In genomic region chr16:30183236-30183960, GRCh38 we compare ENCODE assay signal across 8 cellular contexts. TPM values are rescaled to one million over a fixed set of nuclear protein-coding genes. Genes with fewer than 3 reads are reported as not detected.
A peak's percentile ranks its signal among the peaks of the same experiment; 100 is the strongest.
DNase-seq lines count a peak whose midpoint lies in the region; ATAC-seq and TF ChIP-seq lines count a peak whose summit lies in the region.

TSS of gene CORO1A (plus strand) at chr16:30183602. CDS start at chr16:30185210, 1,608 bp downstream.

- peak within 1 kb of the TSS; percentile 53 for H3K4me3 ChIP-seq in NT2/D1 (ENCODE audit: insufficient read length, low read depth)
- H3K4me3 ChIP-seq in epithelial cell of esophagus (ENCODE audit: low read length) = peak within 1 kb of the TSS; percentile 53

- peak; percentile 96 for DNase-seq in AG20443 (ENCODE audit: low spot score)
- DNase-seq in NT2/D1 (ENCODE audit: low read depth, low spot score) = peak; percentile 63
- DNase-seq in activated CD8-positive, alpha-beta memory T cell treated with anti-CD3 and anti-CD28 coated beads, Interleukin-2, amount 50 U/mL, for 4 hours = peak; percentile 84
- DNase-seq in epithelial cell of esophagus (ENCODE audit: low read depth) = peak; percentile 85
- DNase-seq in mucosa of gallbladder (ENCODE audit: low spot score) = peak; percentile 79
- peak; percentile 63 to 68 for DNase-seq in stimulated activated CD8-positive, alpha-beta memory T cell treated with anti-CD3 and anti-CD28 coated beads, Interleukin-4, amount 100 ng/mL, for 1 hour (ENCODE audit: low read depth in 2 of 2, low spot score in 1 of 2)

- peak within 1 kb of the TSS; percentile 65 for H3K9ac ChIP-seq in NT2/D1 (ENCODE audit: insufficient read length, low read depth)

- no peak for TF ChIP-seq CTCF in epithelial cell of esophagus (IDR thresholded peaks at IDR 0.05; ENCODE audit: insufficient read depth, low read depth, low read length, missing control alignments)

- peaks cover 6% of the 10 kb centered on the region for H3K36me3 ChIP-seq in NT2/D1 (ENCODE audit: insufficient read depth, insufficient read length, low read length)

- peak; percentile 46 for ATAC-seq in HG03521 (IDR thresholded peaks at IDR 0.05; ENCODE audit: unreplicated experiment)

- peak; percentile 94 for TF ChIP-seq POLR2A in GM19099 (IDR thresholded peaks at IDR 0.05; ENCODE audit: extremely low read depth, insufficient read length, low read depth)

- no peaks in the 10 kb centered on the region for H3K9me3 ChIP-seq in NT2/D1 (ENCODE audit: insufficient read depth, low read length)

- peaks cover 13% of the 10 kb centered on the region for H3K27me3 ChIP-seq in NT2/D1 (ENCODE audit: insufficient read depth, insufficient read length)

- H3K4me1 ChIP-seq in NT2/D1 (ENCODE audit: insufficient read depth, insufficient read length) = peaks cover 30% of the 10 kb centered on the region

RNA-seq across cellular contexts. Expression of gene CORO1A, which starts in this region (rescaled TPM):
- total RNA-seq in mucosa of gallbladder = 58.5 TPM

Comparison
In these comparisons a context has a peak if more than half of its experiments do, and no peak if none do; other contexts are left out.
1. Peak in every context shown above with its lines: DNase-seq, ATAC-seq and H3K4me3 ChIP-seq.